ENCODE assay signal across 8 cellular contexts in the genomic region with DNA sequence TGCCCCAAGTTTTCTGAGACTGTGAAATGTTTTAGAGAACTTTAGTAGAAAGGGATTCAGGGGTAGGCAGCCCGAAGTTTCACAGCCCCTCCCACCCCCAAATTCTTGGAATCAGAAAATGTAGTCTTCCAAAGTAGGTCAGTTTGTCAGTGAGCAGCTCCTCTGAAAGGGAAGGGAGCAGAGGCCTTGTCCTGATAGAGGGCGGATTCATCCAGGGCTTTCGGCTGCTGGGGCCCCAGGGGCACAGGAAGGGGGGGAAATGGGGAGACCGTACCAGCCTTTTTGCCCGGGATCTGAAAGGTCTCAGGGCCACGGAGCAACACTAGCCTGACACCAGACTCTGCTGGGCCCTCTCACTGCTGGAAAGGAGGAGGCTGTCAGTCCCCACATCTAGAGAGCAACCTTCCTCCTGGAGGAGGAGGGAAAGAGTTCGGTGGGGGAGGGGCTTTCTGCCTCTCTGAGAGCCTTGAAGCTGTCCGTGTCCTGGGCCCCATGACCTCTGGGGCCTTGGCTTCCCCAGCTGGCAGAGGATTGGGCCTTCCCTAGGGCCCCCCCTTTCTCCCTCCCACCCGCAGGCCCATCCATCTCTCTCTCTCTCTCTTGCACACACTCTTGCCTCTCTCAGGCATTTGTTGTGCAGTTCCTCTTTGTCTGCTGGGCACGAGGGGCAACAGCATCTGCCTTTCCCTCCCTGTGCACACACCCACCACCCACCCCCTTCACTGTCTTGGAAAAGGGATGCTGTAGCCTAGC. TPM values are rescaled to one million over a fixed set of nuclear protein-coding genes. Genes with fewer than 3 reads are reported as not detected.
DNase-seq lines count a peak whose midpoint lies in the region; ATAC-seq and TF ChIP-seq lines count a peak whose summit lies in the region.

Gene IKZF4 (plus strand): TSS at position 607 of the 753 bp plus-strand sequence. CDS start 451 bp downstream, outside the sequence.

- H3K9me3 ChIP-seq in BLaER1 (no peaks in the 10 kb centered on the region), suprapubic skin (no peaks in the 10 kb centered on the region)

- no peak for TF ChIP-seq EP300 in suprapubic skin (IDR thresholded peaks at IDR 0.05)

- no peaks in the 10 kb centered on the region for H3K27me3 Mint-ChIP-seq in chondrocyte (ENCODE audit: low read depth)

- H3K4me1 ChIP-seq in BLaER1 (peaks cover 40% of the 10 kb centered on the region), suprapubic skin (peaks cover 12% of the 10 kb centered on the region)

- ATAC-seq in left lobe of liver (peak; percentile 49), HG03565 (IDR thresholded peaks at IDR 0.05; ENCODE audit: unreplicated experiment) (no peak), GM18519 (IDR thresholded peaks at IDR 0.05; ENCODE audit: low FRiP score, unreplicated experiment) (no peak)

- H3K4me3 Mint-ChIP-seq in chondrocyte (ENCODE audit: unreplicated experiment): peak within 1 kb of the TSS; percentile 69

- TF ChIP-seq POLR2A in suprapubic skin (IDR thresholded peaks at IDR 0.05): no peak

- H3K36me3 ChIP-seq in BLaER1: peaks cover 13% of the 10 kb centered on the region
- H3K36me3 ChIP-seq in suprapubic skin: peaks cover 22% of the 10 kb centered on the region

- H3K27me3 ChIP-seq in BLaER1 (no peaks in the 10 kb centered on the region), suprapubic skin (no peaks in the 10 kb centered on the region)

- TF ChIP-seq CTCF in chondrocyte (IDR thresholded peaks at IDR 0.05) (no peak), suprapubic skin (IDR thresholded peaks at IDR 0.05) (no peak)

- H3K4me2 ChIP-seq in BLaER1: peak within 1 kb of the TSS; percentile 90

- no peaks in the 10 kb centered on the region for H4K20me1 ChIP-seq in BLaER1

- H3K27ac ChIP-seq in BLaER1 (peak within 1 kb of the TSS; percentile 81), suprapubic skin (peak within 1 kb of the TSS; percentile 0)

- peaks cover 4% of the 10 kb centered on the region for H3K36me3 Mint-ChIP-seq in chondrocyte (ENCODE audit: low read depth)

- H3K9ac ChIP-seq in BLaER1: peak within 1 kb of the TSS; percentile 81

- H3K4me3 ChIP-seq in BLaER1 (peak within 1 kb of the TSS; percentile 69), suprapubic skin (peak within 1 kb of the TSS; percentile 14)

- H3K9me3 Mint-ChIP-seq in chondrocyte (ENCODE audit: low read depth): no peaks in the 10 kb centered on the region

- DNase-seq in NOMO-1 treated with dmso at 0.1 percent for 144 hours (lab: John Stamatoyannopoulos, UW; ENCODE audit: unreplicated experiment) (peak; percentile 48), chondrocyte (ENCODE audit: low spot score) (no peak), left lobe of liver (ENCODE audit: low spot score) (no peak), suprapubic skin (ENCODE audit: low spot score in 2 of 2) (no peak), H4 (ENCODE audit: low spot score) (no peak)

- peaks cover 17% of the 10 kb centered on the region for H3K4me1 Mint-ChIP-seq in chondrocyte (ENCODE audit: low read depth)

- H3K27ac Mint-ChIP-seq in chondrocyte (ENCODE audit: unreplicated experiment): no peak within 1 kb of the TSS

- 42% methylated on average over 10 of the region's 10 CpGs for WGBS in suprapubic skin

RNA-seq across cellular contexts. Expression of gene IKZF4, which starts in this region (rescaled TPM):
- 5.3 to 6.1 TPM (median 5.7 TPM) in 3 replicates for total RNA-seq in chondrocyte
- 2.3 TPM for total RNA-seq in left lobe of liver
- 10 to 100 TPM in 1 of 4 donors, 1 to 10 TPM in 3; 3.2 to 10.5 (median 3.8) TPM for total RNA-seq in suprapubic skin
- 0.39 and 0.89 TPM in 2 replicates for total RNA-seq in H4 (2014; rRNA removed; shearing (Covaris generic))
